In genomic region chr10:71845410-71846406, GRCh38 we compare ENCODE assay signal across 1 cellular context.
TF ChIP-seq lines count a peak whose summit lies in the region.

No MANE protein-coding gene starts in this region.

TF ChIP-seq in SK-N-SH, 30 proteins besides CTCF, POLR2A, EP300 and RAD21 (continued from another document):
- TF ChIP-seq USF1 (IDR thresholded peaks at IDR 0.05; ENCODE audit: borderline replicate concordance, low read depth), result no peak
